ENCODE assay signal across 26 cellular contexts in the genomic region with DNA sequence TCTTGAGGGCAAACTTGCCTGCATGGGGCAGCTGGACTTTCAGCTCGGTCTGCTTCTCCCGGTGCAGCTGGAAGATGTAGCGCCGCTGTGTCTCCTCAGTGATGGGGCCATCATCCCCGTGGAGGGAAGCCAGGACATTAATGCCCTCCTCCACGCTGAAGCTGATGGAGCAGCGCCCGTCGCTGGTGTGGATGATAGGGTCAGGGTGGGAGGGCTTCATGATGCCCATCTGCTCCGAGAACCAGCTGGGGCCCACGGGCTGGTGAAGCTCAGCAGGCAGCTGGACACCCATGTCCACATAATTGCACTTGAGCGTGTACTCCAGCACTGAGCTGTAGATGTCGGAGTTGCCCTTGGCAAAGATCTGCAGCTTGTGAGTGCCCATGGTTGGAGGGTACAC. TPM values are rescaled to one million over a fixed set of nuclear protein-coding genes. Genes with fewer than 3 reads are reported as not detected.
"Had no signal": no experiment of that assay in that cellular context is flagged by ENCODE, and none has a peak within 500 bp of the region (broad histone marks: within the 10 kb centered on the region; RNA-seq: fewer than 3 reads in every experiment).

No MANE protein-coding gene starts in this region.

- H3K27ac ChIP-seq: coronary artery, esophagus muscularis mucosa, foreskin keratinocyte, gastroesophageal sphincter, heart left ventricle, hepatocyte, left ventricle myocardium inferior, lower lobe of right lung had no signal

- H3K4me1 ChIP-seq: foreskin keratinocyte, lower lobe of right lung had no signal

- H3K27ac Mint-ChIP-seq: immature natural killer cell, memory B cell had no signal

- H3K27me3 ChIP-seq: dorsolateral prefrontal cortex, esophagus muscularis mucosa, foreskin keratinocyte, gastroesophageal sphincter, heart left ventricle had no signal

- H3K4me2 ChIP-seq: hepatocyte had no signal

- H3K9me3 ChIP-seq: esophagus muscularis mucosa, gastroesophageal sphincter, heart left ventricle, left ventricle myocardium inferior, lower lobe of right lung had no signal

- H3K4me3 ChIP-seq: coronary artery, dorsolateral prefrontal cortex, esophagus muscularis mucosa, gastroesophageal sphincter, heart left ventricle, hepatocyte, left ventricle myocardium inferior, lower lobe of right lung had no signal

- DNase-seq: dermis blood vessel endothelial cell; dorsolateral prefrontal cortex; effector CD4-positive, alpha-beta T cell; effector memory CD4-positive, alpha-beta T cell; foreskin keratinocyte; heart left ventricle; hypothalamus; immature natural killer cell; kidney; kidney glomerular epithelial cell; left colon; left ventricle myocardium inferior; lower lobe of right lung; mesendoderm; midbrain had no signal

- H3K36me3 ChIP-seq: left ventricle myocardium inferior, lower lobe of right lung had no signal

- H3K36me3 Mint-ChIP-seq: immature natural killer cell, memory B cell had no signal

- H2AFZ ChIP-seq: hepatocyte had no signal

- H3K4me3 Mint-ChIP-seq: immature natural killer cell, memory B cell had no signal

- H3K9me3 Mint-ChIP-seq: immature natural killer cell, memory B cell had no signal

RNA-seq across cellular contexts. Expression of a gene that starts 46.9 kb away (rescaled TPM):
- total RNA-seq: dermis blood vessel endothelial cell, endothelial cell of umbilical vein, epithelial cell of proximal tubule, fibroblast of villous mesenchyme, foreskin keratinocyte, left lobe of liver, lung microvascular endothelial cell had no signal
- polyA plus RNA-seq: endothelial cell of umbilical vein, foreskin keratinocyte, immature natural killer cell, liver had no signal
